In genomic region chr1:156504821-156505678, GRCh38 we compare ENCODE assay signal across 8 cellular contexts. TPM values are rescaled to one million over a fixed set of nuclear protein-coding genes. Genes with fewer than 3 reads are reported as not detected.
DNase-seq lines count a peak whose midpoint lies in the region; ATAC-seq, FAIRE-seq and TF ChIP-seq lines count a peak whose summit lies in the region.

No MANE protein-coding gene starts in this region.

- peak overlapping the region; percentile 85 for H3K4me2 ChIP-seq in skeletal muscle satellite cell (ENCODE audit: low read length)

- ATAC-seq in HG03097 (IDR thresholded peaks at IDR 0.05; ENCODE audit: low FRiP score, unreplicated experiment) (peak; percentile 45), HG02623 (IDR thresholded peaks at IDR 0.05; ENCODE audit: unreplicated experiment) (no peak)

- H3K4me3 ChIP-seq in iPS-18c (ENCODE audit: insufficient read depth, low read depth, low read length): peak overlapping the region; percentile 26
- H3K4me3 ChIP-seq in skeletal muscle satellite cell (ENCODE audit: low read length): peak overlapping the region; percentile 65

- DNase-seq in GM18507 (ENCODE audit: extremely low spot score, insufficient read length, low read depth): no peak
- DNase-seq in NCI-H2196 (lab: John Stamatoyannopoulos, UW; ENCODE audit: unreplicated experiment): peak; percentile 98
- DNase-seq in T47D (ENCODE audit: low read depth in 1 of 2, low spot score in 1 of 2): peak; percentile 89 to 100

- H3K36me3 ChIP-seq in skeletal muscle satellite cell (ENCODE audit: insufficient read depth, low read length): no peaks in the 10 kb centered on the region

- H3K27me3 ChIP-seq in skeletal muscle satellite cell (ENCODE audit: control insufficient read depth, insufficient read depth, low read length): no peaks in the 10 kb centered on the region

- peak; percentile 93 for FAIRE-seq in GM18507 (lab: Jason Lieb, UNC)

- in situ Hi-C loops in T47D (cut with HindIII; ENCODE audit: low pct_unique_long_range_greater_than_20kb, low sequenced_read_pairs): no loop called here

- TF ChIP-seq CTCF in VCaP (conservative IDR thresholded peaks at IDR 0.05): no peak

- peak overlapping the region; percentile 97 for H3K9ac ChIP-seq in skeletal muscle satellite cell (ENCODE audit: low read depth, low read length)

- peak overlapping the region; percentile 82 for H3K27ac ChIP-seq in VCaP

- H3K9me3 ChIP-seq in iPS-18c (ENCODE audit: control insufficient read depth, insufficient read depth, low read length): no peaks in the 10 kb centered on the region
- no peaks in the 10 kb centered on the region for H3K9me3 ChIP-seq in skeletal muscle satellite cell (replicated peaks; ENCODE audit: low read length)

- peaks cover 62% of the 10 kb centered on the region for H3K4me1 ChIP-seq in skeletal muscle satellite cell (ENCODE audit: control insufficient read depth, insufficient read depth, low read length)

RNA-seq across cellular contexts. Expression of gene MEF2D, which starts 4.5 kb away (rescaled TPM):
- total RNA-seq in skeletal muscle satellite cell (2012; rRNA removed): 7.9 and 12.0 TPM in 2 replicates
